ENCODE assay signal across 16 cellular contexts in genomic region chr16:15450624-15451023, GRCh38. TPM values are rescaled to one million over a fixed set of nuclear protein-coding genes. Genes with fewer than 3 reads are reported as not detected.
DNase-seq lines count a peak whose midpoint lies in the region; ATAC-seq and TF ChIP-seq lines count a peak whose summit lies in the region.
"Had no signal": no experiment of that assay in that cellular context is flagged by ENCODE, and none has a peak within 500 bp of the region (broad histone marks: within the 10 kb centered on the region; RNA-seq: fewer than 3 reads in every experiment).

No MANE protein-coding gene starts in this region.

- ATAC-seq in Right ventricle myocardium inferior (peak; percentile 57), heart left ventricle (no peak), left lobe of liver (peak; percentile 60), HG03442 (IDR thresholded peaks at IDR 0.05; ENCODE audit: unreplicated experiment) (no peak)

- intact Hi-C loops in Right ventricle myocardium inferior (cut with DNase I) (no loop called here), heart left ventricle (cut with DNase I) (loop anchor here in 1 of 10 donors (10.0 kb wide), 1 partner anchor 94 kb away; no protein-coding TSS in a partner anchor), colonic mucosa (cut with DNase I) (no loop called here), tibial artery (cut with DNase I; ENCODE audit: low total_unique reads) (loop anchor here (5.0 kb wide), 1 partner anchor 48 kb away; no protein-coding TSS in a partner anchor)

- H3K9me3 ChIP-seq in heart left ventricle (peaks cover 0 to 3% (median 0%) of the 10 kb centered on the region in 12 donors), colonic mucosa (no peaks in the 10 kb centered on the region), tibial artery (no peaks in the 10 kb centered on the region)
- H3K9me3 ChIP-seq: Caco-2, HAP-1 had no signal

- no peak for TF ChIP-seq POLR2A in heart left ventricle (IDR thresholded peaks at IDR 0.05)

- H3K36me3 ChIP-seq in heart left ventricle (peaks cover 0 to 5% (median 0%) of the 10 kb centered on the region in 9 donors), colonic mucosa (no peaks in the 10 kb centered on the region), tibial artery (peaks cover 0 to 20% (median 15%) of the 10 kb centered on the region in 3 donors)
- H3K36me3 ChIP-seq: HAP-1 had no signal

- DNase-seq in Right ventricle myocardium inferior (ENCODE audit: missing footprints) (no peak), heart left ventricle (no peak), colonic mucosa (peak; percentile 21), left lobe of liver (ENCODE audit: low spot score) (peak; percentile 47), tibial artery (peak; percentile 53 to 72), cerebellar cortex (ENCODE audit: low spot score) (no peak)
- no peak for DNase-seq in activated naive CD4-positive, alpha-beta T cell treated with Interleukin-2 at 50 U/mL for 16 hours
- DNase-seq: 8988T, Caco-2, DMS53, MM.1S, NCI-H1105, NCI-H187 treated with DMSO at 0.1 percent for 48 hours, NCI-H2171 had no signal

- no peak overlapping the region for H3K9ac ChIP-seq in colonic mucosa (ENCODE audit: low read depth in 2 of 2, low read length in 2 of 2)

- H3K4me3 ChIP-seq in heart left ventricle = no peak overlapping the region
- H3K4me3 ChIP-seq in colonic mucosa = no peak overlapping the region
- no peak overlapping the region for H3K4me3 ChIP-seq in tibial artery
- H3K4me3 ChIP-seq: HAP-1 had no signal

- H3K27me3 ChIP-seq in heart left ventricle (no peaks in the 10 kb centered on the region), colonic mucosa (no peaks in the 10 kb centered on the region), tibial artery (no peaks in the 10 kb centered on the region)

- H3K4me1 ChIP-seq in heart left ventricle (peaks cover 0 to 6% (median 0%) of the 10 kb centered on the region in 12 donors), colonic mucosa (no peaks in the 10 kb centered on the region), tibial artery (peaks cover 0 to 9% (median 2%) of the 10 kb centered on the region in 4 donors)
- H3K4me1 ChIP-seq: HAP-1 had no signal

- TF ChIP-seq CTCF in heart left ventricle (IDR thresholded peaks at IDR 0.05) (no peak), colonic mucosa (IDR thresholded peaks at IDR 0.05) (no peak), tibial artery (IDR thresholded peaks at IDR 0.05) (no peak)

- H3K27ac ChIP-seq in heart left ventricle (no peak overlapping the region), colonic mucosa (no peak overlapping the region), tibial artery (peak overlapping the region in 1 of 2 donors; percentile 16)

- 75 to 88% (median 82%) methylated on average over 6 of the region's 6 CpGs for WGBS in heart left ventricle, 4 donors

RNA-seq across cellular contexts. Expression of gene BMERB1, which starts 16.2 kb away (rescaled TPM):
- 61.4 TPM for total RNA-seq in Right ventricle myocardium inferior
- 100 to 1,000 TPM in 2 of 9 donors, 10 to 100 TPM in 7; 48.4 to 105 (median 70.5) TPM for total RNA-seq in heart left ventricle
- polyA plus RNA-seq in heart left ventricle = 10 to 100 TPM; 20.8 to 74.9 TPM
- 1 to 10 TPM; 6.2 to 9.1 TPM for total RNA-seq in colonic mucosa
- 12.2 TPM for total RNA-seq in left lobe of liver
- total RNA-seq: Caco-2 had no signal

RNA-seq across cellular contexts. Expression of gene MPV17L, which starts 55.1 kb away (rescaled TPM):
- total RNA-seq in Right ventricle myocardium inferior = 5.2 TPM
- 1 to 10 TPM; 4.4 to 9.6 (median 7.4) TPM for total RNA-seq in heart left ventricle
- polyA plus RNA-seq in heart left ventricle = 1 to 10 TPM; 5.2 to 7.1 TPM
- total RNA-seq in colonic mucosa = 1 to 10 TPM; 7.9 to 9.7 TPM
- 14.6 TPM for total RNA-seq in left lobe of liver

Comparison
In these comparisons a context has a peak if more than half of its experiments do, and no peak if none do; other contexts are left out.
1. ATAC-seq: peak in Right ventricle myocardium inferior (single experiment) and left lobe of liver (single experiment); none in heart left ventricle (0 of 4) and HG03442 (single experiment).
2. DNase-seq: peak in colonic mucosa (single experiment), left lobe of liver (single experiment) and tibial artery (2 of 2); none in Right ventricle myocardium inferior (single experiment), heart left ventricle (0 of 5), cerebellar cortex (single experiment) and activated naive CD4-positive, alpha-beta T cell treated with Interleukin-2 at 50 U/mL for 16 hours (single experiment).